ENCODE assay signal across 8 cellular contexts in the genomic region with DNA sequence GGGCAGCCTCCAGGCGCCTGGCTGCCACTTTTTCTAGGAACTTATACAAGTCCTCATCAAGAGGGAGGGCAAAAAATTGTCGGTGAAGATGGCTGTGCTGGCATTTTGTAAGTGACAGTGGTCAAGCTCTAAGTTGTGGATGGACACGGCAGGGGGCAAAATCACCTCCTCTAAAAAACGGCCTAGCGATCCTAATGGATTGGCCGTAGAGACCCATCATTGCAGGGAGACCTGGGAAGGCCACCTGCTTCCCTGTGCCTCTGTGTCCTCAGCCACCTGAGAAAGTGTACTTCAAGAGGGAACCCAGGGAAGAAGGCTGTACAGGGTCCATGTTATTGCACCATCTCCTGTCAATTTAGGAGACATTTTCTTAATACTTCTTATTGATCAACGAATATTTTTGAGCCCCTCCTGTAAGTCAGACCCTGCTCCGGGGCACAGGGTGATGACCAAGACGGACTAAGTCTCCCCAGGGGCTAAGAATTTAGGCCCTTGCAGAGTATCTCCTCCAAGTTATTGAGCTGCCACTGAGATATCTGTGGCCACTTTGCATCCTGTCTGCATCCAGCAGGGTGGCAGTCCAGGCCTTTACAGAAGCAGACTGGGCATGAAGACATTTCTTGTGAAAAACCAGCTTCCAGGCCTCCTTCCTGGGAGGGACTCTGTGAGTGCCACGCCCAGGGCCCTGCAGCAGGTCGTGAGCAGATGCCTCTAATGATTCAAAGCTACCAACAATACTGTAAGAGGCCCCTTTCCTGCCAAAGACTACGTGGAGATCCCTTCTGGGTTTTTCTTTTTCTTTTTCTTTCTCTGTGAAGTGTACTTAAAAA. TPM values are rescaled to one million over a fixed set of nuclear protein-coding genes. Genes with fewer than 3 reads are reported as not detected.
DNase-seq lines count a peak whose midpoint lies in the region; ATAC-seq and TF ChIP-seq lines count a peak whose summit lies in the region.

No MANE protein-coding gene starts in this region.

- DNase-seq in Calu3 = peak; percentile 66
- DNase-seq in activated CD8-positive, alpha-beta memory T cell treated with anti-CD3 and anti-CD28 coated beads for 24 hours = peak; percentile 73
- DNase-seq in fibroblast of the conjunctiva (ENCODE audit: low read depth) = peak; percentile 16
- peak; percentile 36 to 42 for DNase-seq in stimulated activated CD4-positive, alpha-beta T cell treated with anti-CD3 and anti-CD28 coated beads, Interleukin-4, amount 100 ng/mL, for 4 hours
- no peak for DNase-seq in sciatic nerve (ENCODE audit: low spot score)
- no peak for DNase-seq in hippocampal formation (lab: John Stamatoyannopoulos, UW)

- H3K36me3 Mint-ChIP-seq in Calu3 (ENCODE audit: insufficient read depth, unreplicated experiment) = peaks cover 22% of the 10 kb centered on the region
- H3K36me3 Mint-ChIP-seq in IgD-negative memory B cell = no peaks in the 10 kb centered on the region

- H3K27ac Mint-ChIP-seq in Calu3 (ENCODE audit: unreplicated experiment) (peak overlapping the region; percentile 100), IgD-negative memory B cell (peak overlapping the region in 2 of 3 donors; percentile 23 to 78)

- CTCF ChIA-PET in Calu3 (lab: Charles Lee) = interaction anchor here (1.0 to 1.2 kb wide), 3 partner anchors 9 to 43 kb away, joined by 3 to 6 read pairs (median 5); partner anchors contain the start of gene PSMA6

- ATAC-seq in sciatic nerve (no peak), HG02970 (IDR thresholded peaks at IDR 0.05; ENCODE audit: low FRiP score, unreplicated experiment) (no peak)

- H3K27me3 Mint-ChIP-seq in Calu3 (ENCODE audit: unreplicated experiment) (peaks cover 12% of the 10 kb centered on the region), IgD-negative memory B cell (no peaks in the 10 kb centered on the region)

- peak overlapping the region; percentile 54 for H3K4me3 Mint-ChIP-seq in Calu3 (ENCODE audit: low read depth, unreplicated experiment)
- peak overlapping the region in 3 of 4 donors; percentile 9 to 83 (median 52) for H3K4me3 Mint-ChIP-seq in IgD-negative memory B cell

- TSS peak; percentile 94 for BruUV-seq in Calu3 (replicated peaks; lab: Mats Ljungman, UMichigan)

- TF ChIP-seq CTCF in Calu3 (IDR thresholded peaks at IDR 0.05; ENCODE audit: unreplicated experiment) = peak; percentile 20

- H3K4me1 Mint-ChIP-seq in Calu3 (ENCODE audit: low read depth, unreplicated experiment) (peaks cover 52% of the 10 kb centered on the region), IgD-negative memory B cell (peaks cover 10 to 20% (median 17%) of the 10 kb centered on the region in 3 donors)

- H3K9me3 Mint-ChIP-seq in Calu3 (ENCODE audit: low read depth, unreplicated experiment) (no peaks in the 10 kb centered on the region), IgD-negative memory B cell (no peaks in the 10 kb centered on the region)

- intact Hi-C loops in Calu3 (cut with micrococcal nuclease; ENCODE audit: unreplicated experiment) (loop anchor here (2.0 to 5.0 kb wide), 3 partner anchors 35 to 70 kb away; partner anchors contain the start of gene PSMA6), sciatic nerve (cut with DNase I) (no loop called here)

RNA-seq across cellular contexts. Expression of gene PSMA6, which starts 40.5 kb away (rescaled TPM):
- 297 and 341 TPM in 2 replicates for total RNA-seq in Calu3 (2022)
- polyA plus RNA-seq in IgD-negative memory B cell = 210 TPM
- 103 TPM for total RNA-seq in sciatic nerve

Comparison
In these comparisons a context has a peak if more than half of its experiments do, and no peak if none do; other contexts are left out.
1. DNase-seq: peak in Calu3 (single experiment), activated CD8-positive, alpha-beta memory T cell treated with anti-CD3 and anti-CD28 coated beads for 24 hours (single experiment), fibroblast of the conjunctiva (single experiment) and stimulated activated CD4-positive, alpha-beta T cell treated with anti-CD3 and anti-CD28 coated beads, Interleukin-4, amount 100 ng/mL, for 4 hours (2 of 2); none in sciatic nerve (single experiment) and hippocampal formation (0 of 2).